In genomic region chr6:157206359-157206815, GRCh38 we compare ENCODE assay signal across 1 cellular context.
TF ChIP-seq lines count a peak whose summit lies in the region.

No MANE protein-coding gene starts in this region.

TF ChIP-seq in GM12878, 131 proteins besides CTCF, POLR2A, EP300 and RAD21 (continued from another document):
- TF ChIP-seq CUX1 (IDR thresholded peaks at IDR 0.05; ENCODE audit: insufficient replicate concordance, low read depth, low read length) (no peak), NR2C1 (IDR thresholded peaks at IDR 0.05) (no peak), IKZF2 (IDR thresholded peaks at IDR 0.05) (no peak), NR2C2 (IDR thresholded peaks at IDR 0.05; ENCODE audit: borderline replicate concordance, control insufficient read depth, insufficient read length, low read depth) (no peak), RELA (IDR thresholded peaks at IDR 0.05; ENCODE audit: borderline replicate concordance, partially characterized antibody) (no peak), RUNX3 (IDR thresholded peaks at IDR 0.05; ENCODE audit: low read length) (no peak), ZSCAN29 (IDR thresholded peaks at IDR 0.05) (no peak), E2F8 (IDR thresholded peaks at IDR 0.05; ENCODE audit: low read depth, partially characterized antibody) (no peak), IKZF1 (conservative IDR thresholded peaks at IDR 0.05) (no peak), PKNOX1 (IDR thresholded peaks at IDR 0.05) (no peak), POLR2AphosphoS2 (IDR thresholded peaks at IDR 0.05; ENCODE audit: low read depth, low read length) (no peak), CREM (IDR thresholded peaks at IDR 0.05; ENCODE audit: low read depth) (no peak), RAD51 (IDR thresholded peaks at IDR 0.05) (no peak), BCL11A (IDR thresholded peaks at IDR 0.05; ENCODE audit: low read depth, low read length) (no peak), ATF3 (IDR thresholded peaks at IDR 0.05; ENCODE audit: borderline replicate concordance, extremely low read depth, low read depth, low read length) (no peak), ZNF687 (IDR thresholded peaks at IDR 0.05) (no peak), SKIL (IDR thresholded peaks at IDR 0.05; ENCODE audit: low read depth, poor library complexity, severe bottlenecking) (no peak)
